13 cellular contexts compared by ENCODE assay signal in the genomic region with DNA sequence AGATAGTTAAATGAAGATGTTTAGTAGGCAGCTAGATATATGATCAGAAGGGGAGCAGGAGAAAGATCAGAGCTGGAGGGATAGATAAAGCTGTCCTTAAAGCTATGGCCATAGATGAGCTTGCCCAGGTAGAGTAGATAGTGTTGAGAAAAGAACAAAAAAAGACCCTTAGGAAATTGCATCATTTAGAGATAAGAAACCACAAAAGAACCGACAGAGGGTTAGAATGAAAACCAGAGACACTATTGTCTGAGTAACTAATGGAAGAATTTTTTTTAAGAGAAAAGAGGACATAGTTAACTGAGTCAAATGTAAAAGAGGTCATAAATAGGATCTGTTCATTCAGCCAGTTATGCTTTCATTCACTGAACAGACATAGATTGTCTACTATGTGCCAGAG.
DNase-seq lines count a peak whose midpoint lies in the region; ATAC-seq, FAIRE-seq and TF ChIP-seq lines count a peak whose summit lies in the region.
"Had no signal": no experiment of that assay in that cellular context is flagged by ENCODE, and none has a peak within 500 bp of the region (broad histone marks: within the 10 kb centered on the region; RNA-seq: fewer than 3 reads in every experiment).

No MANE protein-coding gene starts in this region.

- no peaks in the 10 kb centered on the region for H3K27me3 Mint-ChIP-seq in activated CD8-positive, alpha-beta T cell treated with anti-CD3 and anti-CD28 coated beads for 36 hours
- peaks cover 11% of the 10 kb centered on the region for H3K27me3 Mint-ChIP-seq in HFFc6 (ENCODE audit: insufficient read depth)

- H3K9me3 ChIP-seq in small intestine (ENCODE audit: control insufficient read depth, low read depth) = peaks cover 1% of the 10 kb centered on the region

- WGBS in small intestine, 3 donors = 27 to 46% (median 38%) methylated on average over 1 of the region's 1 CpG

- peak overlapping the region; percentile 92 for H3K27ac Mint-ChIP-seq in activated CD8-positive, alpha-beta T cell treated with anti-CD3 and anti-CD28 coated beads for 36 hours
- H3K27ac Mint-ChIP-seq in HFFc6 = no peak overlapping the region
- H3K27ac Mint-ChIP-seq: WTC11 had no signal

- H3K4me3 ChIP-seq in small intestine (ENCODE audit: low read depth in 1 of 2, low read length in 2 of 2) = no peak overlapping the region

- peaks cover 8% of the 10 kb centered on the region for H3K36me3 Mint-ChIP-seq in activated CD8-positive, alpha-beta T cell treated with anti-CD3 and anti-CD28 coated beads for 36 hours (ENCODE audit: low read depth)
- no peaks in the 10 kb centered on the region for H3K36me3 Mint-ChIP-seq in HFFc6 (ENCODE audit: low read depth)
- H3K36me3 Mint-ChIP-seq: WTC11 had no signal

- no peaks in the 10 kb centered on the region for H3K36me3 ChIP-seq in small intestine (ENCODE audit: control insufficient read depth in 2 of 2, insufficient read depth in 2 of 2, low read length in 2 of 2)

- no peak overlapping the region for H3K27ac ChIP-seq in small intestine (ENCODE audit: low read depth in 1 of 2, low read length in 1 of 2)

- H3K4me1 ChIP-seq in small intestine (ENCODE audit: control insufficient read depth in 2 of 2, insufficient read depth in 1 of 2, low read depth in 1 of 2, low read length in 1 of 2) = peaks cover 0 to 3% of the 10 kb centered on the region in 2 donors

- TF ChIP-seq CTCF in activated CD8-positive, alpha-beta T cell treated with anti-CD3 and anti-CD28 coated beads for 36 hours (IDR thresholded peaks at IDR 0.05) = no peak
- no peak for TF ChIP-seq CTCF in HFFc6 (IDR thresholded peaks at IDR 0.05)

- FAIRE-seq in small intestine (lab: Jason Lieb, UNC) = no peak
- FAIRE-seq: HTR-8/SVneo had no signal

- no peak for DNase-seq in activated CD4-positive, CD25-positive, alpha-beta regulatory T cell (lab: John Stamatoyannopoulos, UW)
- no peak for DNase-seq in activated CD8-positive, alpha-beta T cell treated with anti-CD3 and anti-CD28 coated beads for 36 hours
- DNase-seq in small intestine (peak; percentile 32), HFFc6 (no peak), posterior cingulate gyrus (no peak)
- DNase-seq in effector CD4-positive, alpha-beta T cell = no peak
- DNase-seq: 8988T; NCI-H2029 treated with DMSO at 0.1 percent for 48 hours; stimulated activated CD4-positive, alpha-beta T cell treated with anti-CD3 and anti-CD28 coated beads, Interleukin-12 subunit alpha, Interleukin-12 subunit beta, amount 100 ng/mL, for 4 hours had no signal

- intact Hi-C loops in activated CD8-positive, alpha-beta T cell treated with anti-CD3 and anti-CD28 coated beads for 36 hours (cut with micrococcal nuclease) = no loop called here
- intact Hi-C loops in posterior cingulate gyrus (cut with DNase I) = no loop called here

- POLR2A ChIA-PET in activated CD8-positive, alpha-beta T cell treated with anti-CD3 and anti-CD28 coated beads for 36 hours (lab: Charles Lee) = interaction anchor here (0.9 to 2.2 kb wide), 6 partner anchors 88 to 270 kb away, joined by 3 to 6 read pairs (median 3); a partner anchor contains a TSS

- CTCF ChIA-PET in activated CD8-positive, alpha-beta T cell treated with anti-CD3 and anti-CD28 coated beads for 36 hours (lab: Charles Lee) = interaction anchor here (1.1 to 4.1 kb wide), 9 partner anchors 8 to 260 kb away, joined by 4 to 17 read pairs (median 5); no protein-coding TSS in a partner anchor

- H3K4me1 Mint-ChIP-seq in activated CD8-positive, alpha-beta T cell treated with anti-CD3 and anti-CD28 coated beads for 36 hours (ENCODE audit: low read depth) = peaks cover 64% of the 10 kb centered on the region
- H3K4me1 Mint-ChIP-seq in HFFc6 (ENCODE audit: low read depth) = peaks cover 17% of the 10 kb centered on the region; the same call in 1 of the 2 replicates
- H3K4me1 Mint-ChIP-seq: WTC11 had no signal

- no peaks in the 10 kb centered on the region for H3K27me3 ChIP-seq in small intestine (ENCODE audit: control insufficient read depth in 2 of 2, insufficient read depth in 2 of 2, low read length in 2 of 2)

- ATAC-seq in activated CD4-positive, CD25-positive, alpha-beta regulatory T cell treated with anti-CD3 and anti-CD28 coated beads, Interleukin-2, amount 50 U/mL, for 24 hours = peak; percentile 57 to 69
- ATAC-seq in HG03432 (IDR thresholded peaks at IDR 0.05; ENCODE audit: unreplicated experiment) = peak; percentile 60
- peak; percentile 52 for ATAC-seq in activated CD8-positive, alpha-beta T cell treated with anti-CD3 and anti-CD28 coated beads for 36 hours
- ATAC-seq: WTC11 had no signal

- peak overlapping the region; percentile 58 for H3K4me3 Mint-ChIP-seq in activated CD8-positive, alpha-beta T cell treated with anti-CD3 and anti-CD28 coated beads for 36 hours
- H3K4me3 Mint-ChIP-seq in HFFc6 = no peak overlapping the region
- H3K4me3 Mint-ChIP-seq: WTC11 had no signal

- H3K9me3 Mint-ChIP-seq in activated CD8-positive, alpha-beta T cell treated with anti-CD3 and anti-CD28 coated beads for 36 hours = peaks cover 4% of the 10 kb centered on the region
- H3K9me3 Mint-ChIP-seq in HFFc6 = no peaks in the 10 kb centered on the region
